In genomic region chr15:20291616-20292015, GRCh38 we compare ENCODE assay signal across 7 cellular contexts.
DNase-seq lines count a peak whose midpoint lies in the region; ATAC-seq and TF ChIP-seq lines count a peak whose summit lies in the region.
"Not testable (repeated sequence)": the region's sequence is repeated elsewhere in the genome, so short reads cannot be mapped to it uniquely, and the experiment has no call there.

No MANE protein-coding gene starts in this region.

- not testable (repeated sequence) for H3K4me3 ChIP-seq in endodermal cell (ENCODE audit: low read length); lung; spleen

- H3K27me3 Mint-ChIP-seq in activated CD4-positive, alpha-beta T cell treated with anti-CD3 and anti-CD28 coated beads, Interleukin-2, amount 10 ng/mL, durations not matched to agents 24 days and 14 days; central memory CD8-positive, alpha-beta T cell; endodermal cell (ENCODE audit: insufficient read depth): not testable (repeated sequence)

- not testable (repeated sequence) for TF ChIP-seq CTCF in endodermal cell (conservative IDR thresholded peaks at IDR 0.05); lung (IDR thresholded peaks at IDR 0.05; ENCODE audit: control extremely low read depth, extremely low read depth); spleen (IDR thresholded peaks at IDR 0.05 in 8 of 11, conservative IDR thresholded peaks at IDR 0.05 in 3 of 11)

- not testable (repeated sequence) for H3K4me3 Mint-ChIP-seq in activated CD4-positive, alpha-beta T cell treated with anti-CD3 and anti-CD28 coated beads, Interleukin-2, amount 10 ng/mL, durations not matched to agents 24 days and 14 days; central memory CD8-positive, alpha-beta T cell; endodermal cell

- not testable (repeated sequence) for H3K36me3 ChIP-seq in endodermal cell (ENCODE audit: control insufficient read depth, insufficient read depth, low read length); lung (ENCODE audit: control insufficient read depth in 2 of 2, insufficient read depth in 2 of 2, low read length in 2 of 2); spleen

- not testable (repeated sequence) for ATAC-seq in central memory CD8-positive, alpha-beta T cell (replicated peaks; ENCODE audit: extremely low read depth, poor library complexity, severe bottlenecking); lung (ENCODE audit: insufficient read depth, low FRiP score)

- not testable (repeated sequence) for H3K27ac ChIP-seq in endodermal cell (ENCODE audit: low read depth, low read length); lung (ENCODE audit: low read depth in 1 of 2, low read length in 1 of 2); spleen

- 79 to 81% methylated on average over 5 to 7 of the region's 7 CpGs for WGBS in endodermal cell (ENCODE audit: insufficient coverage in 1 of 2, insufficient read length in 1 of 2), 2 experiments
- WGBS in lung, 2 donors, result 76 to 83% methylated on average over 7 of the region's 7 CpGs
- 77 to 88% (median 82%) methylated on average over 7 of the region's 7 CpGs for WGBS in spleen, 5 donors

- H3K9ac ChIP-seq in endodermal cell (ENCODE audit: extremely low read depth, low read length, poor library complexity, severe bottlenecking), result not testable (repeated sequence)

- not testable (repeated sequence) for TF ChIP-seq POLR2A in spleen (IDR thresholded peaks at IDR 0.05)

- H3K27ac Mint-ChIP-seq in activated CD4-positive, alpha-beta T cell treated with anti-CD3 and anti-CD28 coated beads, Interleukin-2, amount 10 ng/mL, durations not matched to agents 24 days and 14 days; central memory CD8-positive, alpha-beta T cell (ENCODE audit: low read depth); endodermal cell: not testable (repeated sequence)

- not testable (repeated sequence) for H3K36me3 Mint-ChIP-seq in activated CD4-positive, alpha-beta T cell treated with anti-CD3 and anti-CD28 coated beads, Interleukin-2, amount 10 ng/mL, durations not matched to agents 24 days and 14 days (ENCODE audit: low read depth); central memory CD8-positive, alpha-beta T cell (ENCODE audit: insufficient read depth); endodermal cell (ENCODE audit: low read depth)

- intact Hi-C loops in activated CD4-positive, alpha-beta T cell treated with anti-CD3 and anti-CD28 coated beads, Interleukin-2, amount 10 ng/mL, durations not matched to agents 24 days and 14 days (cut with micrococcal nuclease); spleen (cut with DNase I; ENCODE audit: low total_unique reads): not testable (repeated sequence)

- DNase-seq in activated CD4-positive, alpha-beta T cell treated with anti-CD3 and anti-CD28 coated beads, Interleukin-2, amount 10 ng/mL, durations not matched to agents 24 days and 14 days, result peak; percentile 49
- DNase-seq in activated CD8-positive, alpha-beta memory T cell treated with anti-CD3 and anti-CD28 coated beads, Interleukin-2, amount 50 U/mL, for 48 hours, result peak; percentile 39
- DNase-seq in central memory CD8-positive, alpha-beta T cell (ENCODE audit: low spot score in 2 of 2), result peak; percentile 4 to 10
- peak; percentile 20 for DNase-seq in endodermal cell
- DNase-seq in lung (ENCODE audit: low spot score), result peak; percentile 27
- DNase-seq in spleen, result peak; percentile 47
- peak; percentile 15 for DNase-seq in ureter (ENCODE audit: low spot score)

- H3K9me3 ChIP-seq in endodermal cell (ENCODE audit: control insufficient read depth, low read length) (peaks cover 70% of the 10 kb centered on the region), lung (ENCODE audit: control insufficient read depth in 2 of 2, insufficient read depth in 1 of 2, low read length in 1 of 2) (peaks cover 0 to 16% of the 10 kb centered on the region in 2 donors), spleen (peaks cover 0 to 29% (median 8%) of the 10 kb centered on the region in 8 donors)

- H3K4me1 ChIP-seq in endodermal cell (ENCODE audit: control insufficient read depth, insufficient read depth, low read length); lung (ENCODE audit: control insufficient read depth in 2 of 2, insufficient read depth in 2 of 2, low read length in 2 of 2); spleen: not testable (repeated sequence)

- H3K4me1 Mint-ChIP-seq in activated CD4-positive, alpha-beta T cell treated with anti-CD3 and anti-CD28 coated beads, Interleukin-2, amount 10 ng/mL, durations not matched to agents 24 days and 14 days; central memory CD8-positive, alpha-beta T cell; endodermal cell: not testable (repeated sequence)

- not testable (repeated sequence) for H3K9me3 Mint-ChIP-seq in activated CD4-positive, alpha-beta T cell treated with anti-CD3 and anti-CD28 coated beads, Interleukin-2, amount 10 ng/mL, durations not matched to agents 24 days and 14 days; central memory CD8-positive, alpha-beta T cell
- H3K9me3 Mint-ChIP-seq in endodermal cell, result peaks cover 15% of the 10 kb centered on the region

- not testable (repeated sequence) for H3K27me3 ChIP-seq in endodermal cell (ENCODE audit: control insufficient read depth, insufficient read depth, low read length, poor library complexity, severe bottlenecking); lung (ENCODE audit: control insufficient read depth, insufficient read depth); spleen (replicated peaks in 1 of 7)
